13 cellular contexts compared by ENCODE assay signal in the genomic region with DNA sequence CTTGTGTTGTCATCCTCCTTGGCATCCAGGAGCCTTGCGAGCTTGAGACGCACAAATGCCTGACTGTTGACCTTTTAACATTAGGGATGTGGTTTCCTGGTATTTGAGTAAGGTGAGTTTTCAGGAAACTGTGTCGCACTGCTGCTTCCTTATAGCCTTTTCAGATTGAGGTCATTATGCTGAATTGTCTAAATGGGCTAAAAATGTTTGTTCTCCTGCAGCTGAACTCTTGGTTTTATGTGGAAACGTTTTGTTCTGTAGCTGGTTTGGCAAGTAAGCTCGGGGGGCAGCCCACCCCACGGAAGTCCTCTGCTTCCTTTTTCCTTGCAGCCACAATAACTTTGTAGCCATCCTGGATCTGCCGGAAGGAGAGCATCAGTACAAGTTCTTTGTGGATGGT. TPM values are rescaled to one million over a fixed set of nuclear protein-coding genes. Genes with fewer than 3 reads are reported as not detected.
DNase-seq lines count a peak whose midpoint lies in the region; ATAC-seq and TF ChIP-seq lines count a peak whose summit lies in the region.
"Had no signal": no experiment of that assay in that cellular context is flagged by ENCODE, and none has a peak within 500 bp of the region (broad histone marks: within the 10 kb centered on the region; RNA-seq: fewer than 3 reads in every experiment).

No MANE protein-coding gene starts in this region.

- DNase-seq in breast epithelium (ENCODE audit: low spot score in 2 of 2), result no peak
- no peak for DNase-seq in mammary epithelial cell
- DNase-seq in epithelial cell of esophagus (ENCODE audit: low read depth), result peak; percentile 32
- no peak for DNase-seq in naive thymus-derived CD4-positive, alpha-beta T cell
- DNase-seq in uterus, result peak in 1 of 2 donors; percentile 44
- no peak for DNase-seq in SK-N-SH
- DNase-seq in NCI-H748 treated with DMSO at 0.1 percent for 48 hours (lab: John Stamatoyannopoulos, UW), result no peak
- DNase-seq: NCI-H1417 treated with DMSO at 0.1 percent for 48 hours; nephron progenitor cell; RPMI8226; stimulated activated CD4-positive, alpha-beta T cell treated with anti-CD3 and anti-CD28 coated beads, Interleukin-4, amount 100 ng/mL, for 1 hour had no signal

- CTCF ChIA-PET in mammary epithelial cell (lab: Charles Lee; ENCODE audit: low non-redundant PET) (no interaction called here), SK-N-SH (lab: Yijun Ruan, JAX) (no interaction called here)
- CTCF ChIA-PET in naive thymus-derived CD4-positive, alpha-beta T cell (lab: Charles Lee), result no interaction called here

- no peaks in the 10 kb centered on the region for H3K9me2 ChIP-seq in SK-N-SH

- H3K4me3 ChIP-seq in breast epithelium (no peak overlapping the region), mammary epithelial cell (replicated peaks in 1 of 3; ENCODE audit: insufficient read depth in 1 of 3, low read depth in 2 of 3, low read length in 3 of 3) (no peak overlapping the region), epithelial cell of esophagus (ENCODE audit: low read length) (no peak overlapping the region), uterus (no peak overlapping the region), SK-N-SH (ENCODE audit: low read depth in 2 of 2, low read length in 1 of 2) (no peak overlapping the region)
- no peak overlapping the region for H3K4me3 ChIP-seq in naive thymus-derived CD4-positive, alpha-beta T cell (ENCODE audit: low read length)
- H3K4me3 ChIP-seq: body of pancreas had no signal

- H3F3A ChIP-seq in SK-N-SH (replicated peaks; ENCODE audit: insufficient read depth), result no peaks in the 10 kb centered on the region

- H3K9ac ChIP-seq in mammary epithelial cell (ENCODE audit: insufficient read depth, low read length) (no peak overlapping the region), SK-N-SH (no peak overlapping the region)

- H2AFZ ChIP-seq in mammary epithelial cell (ENCODE audit: low read depth, low read length) (no peak overlapping the region), SK-N-SH (ENCODE audit: low read depth) (no peak overlapping the region)

- no peak for TF ChIP-seq EP300 in SK-N-SH (IDR thresholded peaks at IDR 0.05; ENCODE audit: borderline replicate concordance in 1 of 2, low read depth in 1 of 2, low read length in 1 of 2)

- H3K4me1 ChIP-seq in breast epithelium (no peaks in the 10 kb centered on the region), mammary epithelial cell (ENCODE audit: insufficient read depth, low read length) (peaks cover 7% of the 10 kb centered on the region), uterus (peaks cover 0 to 3% of the 10 kb centered on the region in 2 donors), SK-N-SH (ENCODE audit: control insufficient read depth in 1 of 2, insufficient read depth in 2 of 2, low read depth in 1 of 2, low read length in 1 of 2) (no peaks in the 10 kb centered on the region; a peak in 1 of 4 replicates)
- peaks cover 3 to 6% of the 10 kb centered on the region in 2 donors for H3K4me1 ChIP-seq in naive thymus-derived CD4-positive, alpha-beta T cell (ENCODE audit: control insufficient read depth in 2 of 2, insufficient read depth in 2 of 2, low read length in 2 of 2)

- no peak for TF ChIP-seq RAD21 in SK-N-SH (IDR thresholded peaks at IDR 0.05; ENCODE audit: low read length)

- no peaks in the 10 kb centered on the region for H3K9me3 ChIP-seq in breast epithelium
- H3K9me3 ChIP-seq in mammary epithelial cell (replicated peaks; ENCODE audit: insufficient read depth, low read length), result no peaks in the 10 kb centered on the region
- H3K9me3 ChIP-seq in naive thymus-derived CD4-positive, alpha-beta T cell (ENCODE audit: control insufficient read depth in 2 of 3, low read length in 3 of 3), result no peaks in the 10 kb centered on the region
- no peaks in the 10 kb centered on the region for H3K9me3 ChIP-seq in uterus
- no peaks in the 10 kb centered on the region for H3K9me3 ChIP-seq in SK-N-SH
- H3K9me3 ChIP-seq: body of pancreas had no signal

- in situ Hi-C loops in mammary epithelial cell (cut with MboI; ENCODE audit: low sequenced_read_pairs in 2 of 2), result loop anchor here in 1 of 2 donors (25.0 kb wide), 1 partner anchor 1261 kb away; no protein-coding TSS in a partner anchor

- dilution Hi-C loops in mammary epithelial cell (cut with HindIII; ENCODE audit: low sequenced_read_pairs), result no loop called here

- H3K27ac Mint-ChIP-seq in naive thymus-derived CD4-positive, alpha-beta T cell, result peak overlapping the region in 8 of 9 donors; percentile 22 to 90 (median 44)

- H3K4me1 Mint-ChIP-seq in naive thymus-derived CD4-positive, alpha-beta T cell, result peaks cover 29 to 59% (median 37%) of the 10 kb centered on the region in 7 donors

- BruUV-seq in mammary epithelial cell (replicated peaks; lab: Mats Ljungman, UMichigan), result no TSS peak

- H3K79me2 ChIP-seq in mammary epithelial cell (ENCODE audit: insufficient read depth, low read length) (peaks cover 41% of the 10 kb centered on the region), SK-N-SH (ENCODE audit: insufficient read depth) (peaks cover 52% of the 10 kb centered on the region)

- H3K27me3 Mint-ChIP-seq in naive thymus-derived CD4-positive, alpha-beta T cell, result no peaks in the 10 kb centered on the region

- WGBS in mammary epithelial cell (ENCODE audit: low coverage, missing lambda C conversion rate), result 94% methylated on average over 7 of the region's 7 CpGs
- WGBS in SK-N-SH (ENCODE audit: low lambda C conversion rate), result 79% methylated on average over 7 of the region's 7 CpGs

- peak overlapping the region in 1 of 10 donors; percentile 79 for H3K4me3 Mint-ChIP-seq in naive thymus-derived CD4-positive, alpha-beta T cell
- H3K4me3 Mint-ChIP-seq: nephron progenitor cell had no signal

- peaks cover 19 to 67% (median 27%) of the 10 kb centered on the region in 5 donors for H3K36me3 Mint-ChIP-seq in naive thymus-derived CD4-positive, alpha-beta T cell

- intact Hi-C loops in breast epithelium (cut with DNase I; ENCODE audit: low total_unique reads) (no loop called here), mammary epithelial cell (cut with micrococcal nuclease) (no loop called here), uterus (cut with DNase I; ENCODE audit: low total_unique reads) (no loop called here)
- intact Hi-C loops in naive thymus-derived CD4-positive, alpha-beta T cell (cut with micrococcal nuclease), result no loop called here

- H4K20me1 ChIP-seq in mammary epithelial cell (ENCODE audit: insufficient read depth, low read length) (no peaks in the 10 kb centered on the region), SK-N-SH (ENCODE audit: insufficient read depth) (no peaks in the 10 kb centered on the region)

- H3K4me2 ChIP-seq in mammary epithelial cell (ENCODE audit: insufficient read depth, low read depth, low read length), result no peak overlapping the region
- H3K4me2 ChIP-seq in SK-N-SH, result no peak overlapping the region

- TF ChIP-seq POLR2A in breast epithelium (IDR thresholded peaks at IDR 0.05) (no peak), uterus (IDR thresholded peaks at IDR 0.05) (no peak)

- H3K36me3 ChIP-seq in breast epithelium (peaks cover 13% of the 10 kb centered on the region), mammary epithelial cell (ENCODE audit: insufficient read depth, low read length) (peaks cover 39% of the 10 kb centered on the region), uterus (no peaks in the 10 kb centered on the region), SK-N-SH (replicated peaks in 1 of 2; ENCODE audit: control insufficient read depth in 1 of 2, insufficient read depth in 2 of 2, low read length in 1 of 2) (peaks cover 62 to 81% of the 10 kb centered on the region in 2 experiments)
- H3K36me3 ChIP-seq in naive thymus-derived CD4-positive, alpha-beta T cell (ENCODE audit: control insufficient read depth in 2 of 3, insufficient read depth in 3 of 3, low read length in 3 of 3), result peaks cover 17 to 75% (median 18%) of the 10 kb centered on the region in 3 experiments

- POLR2A ChIA-PET in naive thymus-derived CD4-positive, alpha-beta T cell (lab: Charles Lee), result no interaction called here
- POLR2A ChIA-PET in SK-N-SH (lab: Yijun Ruan, JAX), result no interaction called here

- TF ChIP-seq CTCF in breast epithelium (IDR thresholded peaks at IDR 0.05) (no peak), mammary epithelial cell (conservative IDR thresholded peaks at IDR 0.05 in 1 of 2, IDR thresholded peaks at IDR 0.05 in 1 of 2; ENCODE audit: extremely low read depth in 1 of 2, insufficient read depth in 1 of 2, low read depth in 1 of 2, low read length in 2 of 2) (no peak), epithelial cell of esophagus (IDR thresholded peaks at IDR 0.05; ENCODE audit: insufficient read depth, low read depth, low read length, missing control alignments) (no peak), uterus (IDR thresholded peaks at IDR 0.05) (no peak), SK-N-SH (IDR thresholded peaks at IDR 0.05) (no peak)

- no peak for ATAC-seq in naive thymus-derived CD4-positive, alpha-beta T cell
- ATAC-seq in GM21786 (IDR thresholded peaks at IDR 0.05; ENCODE audit: unreplicated experiment), result no peak
- ATAC-seq: body of pancreas had no signal

- H3K27me3 ChIP-seq in breast epithelium (no peaks in the 10 kb centered on the region), mammary epithelial cell (ENCODE audit: insufficient read depth, low read length) (no peaks in the 10 kb centered on the region), uterus (no peaks in the 10 kb centered on the region), SK-N-SH (ENCODE audit: insufficient read depth) (no peaks in the 10 kb centered on the region)
- no peaks in the 10 kb centered on the region for H3K27me3 ChIP-seq in naive thymus-derived CD4-positive, alpha-beta T cell (ENCODE audit: control insufficient read depth in 2 of 2, insufficient read depth in 2 of 2, low read length in 2 of 2)
- H3K27me3 ChIP-seq: body of pancreas had no signal

- H3K27ac ChIP-seq in breast epithelium (peak overlapping the region; percentile 46 to 78), mammary epithelial cell (ENCODE audit: insufficient read depth, low read depth, low read length) (no peak overlapping the region), uterus (peak overlapping the region; percentile 29 to 70), SK-N-SH (ENCODE audit: low read depth in 2 of 2, low read length in 1 of 2) (no peak overlapping the region)
- H3K27ac ChIP-seq in naive thymus-derived CD4-positive, alpha-beta T cell (ENCODE audit: low read depth, low read length), result no peak overlapping the region

- H3K9me3 Mint-ChIP-seq in naive thymus-derived CD4-positive, alpha-beta T cell, result no peaks in the 10 kb centered on the region
- H3K9me3 Mint-ChIP-seq: nephron progenitor cell had no signal

TF ChIP-seq in SK-N-SH, 30 proteins besides CTCF, POLR2A, EP300 and RAD21 (continues in another document):
- TF ChIP-seq TAF1 (IDR thresholded peaks at IDR 0.05; ENCODE audit: borderline replicate concordance, low read depth, low read length) (no peak), MXI1 (IDR thresholded peaks at IDR 0.05; ENCODE audit: low read depth, low read length) (no peak)

RNA-seq across cellular contexts. Expression of a gene that starts 5.7 kb away (rescaled TPM):
- total RNA-seq in breast epithelium, result 10 to 100 TPM; 20.2 to 39.0 (median 31.9) TPM
- 10 to 100 TPM; 21.8 to 33.4 TPM for total RNA-seq in mammary epithelial cell
- polyA plus RNA-seq in mammary epithelial cell, result 18.3 TPM
- polyA minus RNA-seq in mammary epithelial cell, result 31.1 TPM
- 10 to 100 TPM; 23.5 to 48.7 (median 43.3) TPM for total RNA-seq in naive thymus-derived CD4-positive, alpha-beta T cell
- 10 to 100 TPM; 35.9 to 54.7 TPM for polyA plus RNA-seq in naive thymus-derived CD4-positive, alpha-beta T cell
- total RNA-seq in uterus, result 10 to 100 TPM; 10.9 to 44.1 (median 32.8) TPM
- 28.9 and 41.8 TPM in 2 replicates for polyA plus RNA-seq in SK-N-SH (2012; rRNA removed)
- polyA plus RNA-seq in SK-N-SH (2012; cell fraction: cytosol; rRNA removed), result 24.4 and 25.6 TPM in 2 replicates
- polyA plus RNA-seq in SK-N-SH (2012; cell fraction: nucleus; rRNA removed), result 44.0 and 60.3 TPM in 2 replicates

Comparison
In these comparisons a context has a peak if more than half of its experiments do, and no peak if none do; other contexts are left out.
1. H3K27ac ChIP-seq: peak in breast epithelium (2 of 2) and uterus (2 of 2); none in mammary epithelial cell (single experiment), naive thymus-derived CD4-positive, alpha-beta T cell (single experiment) and SK-N-SH (0 of 2).